27 cellular contexts compared by ENCODE assay signal in genomic region chr3:83002869-83003445, GRCh38.
DNase-seq lines count a peak whose midpoint lies in the region; ATAC-seq, FAIRE-seq and TF ChIP-seq lines count a peak whose summit lies in the region.
"Had no signal": no experiment of that assay in that cellular context is flagged by ENCODE, and none has a peak within 500 bp of the region (broad histone marks: within the 10 kb centered on the region; RNA-seq: fewer than 3 reads in every experiment).

No MANE protein-coding gene starts in this region.

- TF ChIP-seq RAD21 in GM12878 (IDR thresholded peaks at IDR 0.05; ENCODE audit: insufficient read depth, low read depth, low read length): no peak

- TF ChIP-seq CTCF in GM12878 (IDR thresholded peaks at IDR 0.05 in 2 of 3, conservative IDR thresholded peaks at IDR 0.05 in 1 of 3; ENCODE audit: control insufficient read depth in 2 of 3, extremely low read depth in 1 of 3, insufficient read depth in 1 of 3, low read depth in 3 of 3, low read length in 3 of 3): no peak

- no TSS peak for BruUV-seq in GM12878 (replicated peaks; lab: Mats Ljungman, UMichigan)

- H3K4me3 ChIP-seq in GM12878: no peak overlapping the region
- H3K4me3 ChIP-seq: dorsolateral prefrontal cortex, lung, mucosa of descending colon, ovary had no signal

- H3K36me3 ChIP-seq in GM12878 (ENCODE audit: control insufficient read depth in 2 of 2, insufficient read depth in 2 of 2, low read length in 1 of 2): no peaks in the 10 kb centered on the region
- H3K36me3 ChIP-seq: ovary had no signal

- FAIRE-seq in GM12878 (lab: Jason Lieb, UNC): no peak
- FAIRE-seq: small intestine had no signal

- no peak overlapping the region for H3K4me2 ChIP-seq in GM12878 (ENCODE audit: control insufficient read depth, insufficient read depth)

- no peaks in the 10 kb centered on the region for H4K20me1 ChIP-seq in GM12878 (ENCODE audit: control insufficient read depth, insufficient read depth)

- in situ Hi-C loops in GM12878 (cut with MboI): no loop called here

- POLR2A ChIA-PET in GM12878 (lab: Charles Lee): no interaction called here

- no peaks in the 10 kb centered on the region for H3K4me1 ChIP-seq in GM12878 (ENCODE audit: control insufficient read depth, insufficient read depth, low read length)

- H3K9ac ChIP-seq in GM12878 (ENCODE audit: control insufficient read depth, insufficient read depth, low read length): no peak overlapping the region

- no peaks in the 10 kb centered on the region for H3K27me3 ChIP-seq in GM12878 (replicated peaks in 1 of 2; ENCODE audit: control insufficient read depth in 2 of 2, insufficient read depth in 2 of 2, low read length in 1 of 2)
- H3K27me3 ChIP-seq: dorsolateral prefrontal cortex, ovary had no signal

- CTCF ChIA-PET in GM12878 (lab: Yijun Ruan, JAX): no interaction called here

- RAD21 ChIA-PET in GM12878 (lab: Charles Lee; ENCODE audit: unreplicated experiment): no interaction called here

- H3K27ac ChIP-seq in GM12878 (ENCODE audit: control insufficient read depth, insufficient read depth): no peak overlapping the region
- H3K27ac ChIP-seq: dorsolateral prefrontal cortex, ovary had no signal

- DNase-seq in NCI-H1092 treated with DMSO at 0.1 percent for 48 hours (lab: John Stamatoyannopoulos, UW) (peak; percentile 23), NCI-H1092 (lab: John Stamatoyannopoulos, UW) (no peak), NCI-H2107 (lab: John Stamatoyannopoulos, UW) (peak; percentile 81), NCI-H748 (lab: John Stamatoyannopoulos, UW; ENCODE audit: unreplicated experiment) (peak; percentile 84), GM12878 (ENCODE audit: low read depth, low spot score) (no peak), GOT3 (lab: John Stamatoyannopoulos, UW) (no peak), activated T-cell treated with anti-CD3 and anti-CD28 coated beads for 4 hours (no peak)
- no peak for DNase-seq in stimulated activated CD4-positive, alpha-beta T cell treated with anti-CD3 and anti-CD28 coated beads, Interleukin-2, amount 100 ng/mL, for 24 hours
- DNase-seq: activated CD4-positive, alpha-beta memory T cell treated with anti-CD3 and anti-CD28 coated beads, Interleukin-2, amount 10 ng/mL, durations not matched to agents 7 days and 5 days; activated CD4-positive, CD25-positive, alpha-beta regulatory T cell; activated effector memory CD4-positive, alpha-beta T cell treated with Interleukin-2 at 50 U/mL for 16 hours; activated naive CD8-positive, alpha-beta T cell treated with anti-CD3 and anti-CD28 coated beads, Interleukin-2, amount 50 U/mL, for 24 hours; CD4-positive, alpha-beta T cell; cerebellar nuclear complex; dorsolateral prefrontal cortex; H7; kidney glomerular epithelial cell; mucosa of descending colon; NCI-H1694; NCI-H82; ovary; PC-3; retina; SIG-M5; small intestine; stimulated activated CD4-positive, alpha-beta T cell treated with anti-CD3 and anti-CD28 coated beads, Interleukin-1b, Interleukin-23, amount 100 ng/mL, for 48 hours had no signal

- ATAC-seq in GM12878: peak; percentile 76
- ATAC-seq: activated naive CD8-positive, alpha-beta T cell treated with anti-CD3 and anti-CD28 coated beads, Interleukin-2, amount 50 U/mL, for 24 hours; mucosa of descending colon; PC-3 had no signal

- no peaks in the 10 kb centered on the region for H3K79me2 ChIP-seq in GM12878 (ENCODE audit: control insufficient read depth, insufficient read depth, low read length)

- no peak overlapping the region for H2AFZ ChIP-seq in GM12878 (ENCODE audit: control insufficient read depth, low read depth, low read length)

- no peak for TF ChIP-seq EP300 in GM12878 (IDR thresholded peaks at IDR 0.05; ENCODE audit: borderline replicate concordance in 1 of 2, control insufficient read depth in 1 of 2, low read depth in 2 of 2, low read length in 2 of 2)

- TF ChIP-seq POLR2A in GM12878 (IDR thresholded peaks at IDR 0.05; ENCODE audit: low read depth, low read length): no peak

- intact Hi-C loops in GM12878 (cut with micrococcal nuclease; ENCODE audit: unreplicated experiment): loop anchor here (5.0 kb wide), 1 partner anchor 61 kb away; no protein-coding TSS in a partner anchor

- SMC1A ChIA-PET in GM12878 (lab: Charles Lee; ENCODE audit: uncharacterized antibody, unreplicated experiment): interaction anchor here (1.5 kb wide), 1 partner anchor 53 kb away, joined by 3 read pairs; no protein-coding TSS in a partner anchor

- H3K9me3 ChIP-seq in GM12878 (replicated peaks; ENCODE audit: control insufficient read depth, insufficient read depth, low read length): no peaks in the 10 kb centered on the region
- H3K9me3 ChIP-seq: ovary had no signal

- WGBS in GM12878 (ENCODE audit: insufficient coverage, insufficient replicate concordance, low lambda C conversion rate, missing lambda C conversion rate): 16% methylated on average over 3 of the region's 3 CpGs

TF ChIP-seq in GM12878, 131 proteins besides CTCF, POLR2A, EP300 and RAD21 (continues in another document):
- TF ChIP-seq SPI1 (IDR thresholded peaks at IDR 0.05; ENCODE audit: borderline replicate concordance, insufficient read depth, low read depth, low read length) (no peak), RUNX3 (IDR thresholded peaks at IDR 0.05; ENCODE audit: low read length) (peak; percentile 17; the same call in 1 of the 2 replicates), REST (IDR thresholded peaks at IDR 0.05; ENCODE audit: low read depth, low read length) (no peak), ZBED1 (IDR thresholded peaks at IDR 0.05; ENCODE audit: borderline replicate concordance) (no peak), SP1 (IDR thresholded peaks at IDR 0.05; ENCODE audit: low read depth, low read length) (no peak), DPF2 (IDR thresholded peaks at IDR 0.05) (peak; percentile 24; the same call in 1 of the 2 replicates), ASH2L (IDR thresholded peaks at IDR 0.05; ENCODE audit: borderline replicate concordance, low read depth) (no peak), RELA (IDR thresholded peaks at IDR 0.05; ENCODE audit: borderline replicate concordance, partially characterized antibody) (no peak), MTA2 (IDR thresholded peaks at IDR 0.05; ENCODE audit: low read depth) (peak; percentile 69), ATF7 (IDR thresholded peaks at IDR 0.05; ENCODE audit: low read depth) (peak; percentile 72), EZH2 (IDR thresholded peaks at IDR 0.05; ENCODE audit: borderline replicate concordance, control insufficient read depth, low read depth, low read length) (no peak), BHLHE40 (IDR thresholded peaks at IDR 0.05; ENCODE audit: borderline replicate concordance in 1 of 2, low read depth in 2 of 2, low read length in 1 of 2) (peak; percentile 46 to 69; a peak in 3 of 4 replicates), PAX8 (IDR thresholded peaks at IDR 0.05) (no peak)
- TF ChIP-seq, protein P1, sequence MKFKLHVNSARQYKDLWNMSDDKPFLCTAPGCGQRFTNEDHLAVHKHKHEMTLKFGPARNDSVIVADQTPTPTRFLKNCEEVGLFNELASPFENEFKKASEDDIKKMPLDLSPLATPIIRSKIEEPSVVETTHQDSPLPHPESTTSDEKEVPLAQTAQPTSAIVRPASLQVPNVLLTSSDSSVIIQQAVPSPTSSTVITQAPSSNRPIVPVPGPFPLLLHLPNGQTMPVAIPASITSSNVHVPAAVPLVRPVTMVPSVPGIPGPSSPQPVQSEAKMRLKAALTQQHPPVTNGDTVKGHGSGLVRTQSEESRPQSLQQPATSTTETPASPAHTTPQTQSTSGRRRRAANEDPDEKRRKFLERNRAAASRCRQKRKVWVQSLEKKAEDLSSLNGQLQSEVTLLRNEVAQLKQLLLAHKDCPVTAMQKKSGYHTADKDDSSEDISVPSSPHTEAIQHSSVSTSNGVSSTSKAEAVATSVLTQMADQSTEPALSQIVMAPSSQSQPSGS (IDR thresholded peaks at IDR 0.05; ENCODE audit: low read length): no peak; the same call in 1 of the 2 replicates

Comparison
In these comparisons a context has a peak if more than half of its experiments do, and no peak if none do; other contexts are left out.
1. DNase-seq: peak in NCI-H1092 treated with DMSO at 0.1 percent for 48 hours (single experiment), NCI-H2107 (single experiment) and NCI-H748 (single experiment); none in NCI-H1092 (single experiment), GM12878 (single experiment), GOT3 (single experiment), stimulated activated CD4-positive, alpha-beta T cell treated with anti-CD3 and anti-CD28 coated beads, Interleukin-2, amount 100 ng/mL, for 24 hours (0 of 2) and activated T-cell treated with anti-CD3 and anti-CD28 coated beads for 4 hours (single experiment).